8 cellular contexts compared by ENCODE assay signal in the genomic region with DNA sequence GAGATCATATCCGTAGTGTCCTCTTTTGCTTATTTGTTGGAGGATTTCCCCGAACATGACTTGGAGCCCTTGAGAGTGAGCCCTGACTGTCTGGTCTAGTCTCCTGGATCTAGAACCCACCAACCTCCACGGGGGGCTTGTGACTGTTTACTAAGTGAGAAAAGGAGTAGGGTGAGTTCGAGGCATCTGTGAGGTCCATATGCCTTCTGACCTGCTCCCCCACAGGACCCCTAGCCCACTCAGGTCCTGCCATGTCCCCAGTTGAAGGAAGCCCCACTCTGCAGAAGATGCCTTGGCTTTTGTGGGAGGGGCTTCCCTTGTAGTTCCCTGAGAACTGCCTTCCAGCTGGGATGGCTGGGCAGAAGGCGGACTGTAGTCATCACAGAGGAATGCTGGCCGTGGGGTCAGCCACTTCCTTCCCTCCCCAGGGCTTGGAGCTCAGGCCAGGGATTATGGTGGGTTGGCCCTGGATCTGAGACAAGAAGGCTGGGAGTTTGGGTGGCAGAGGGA. TPM values are rescaled to one million over a fixed set of nuclear protein-coding genes. Genes with fewer than 3 reads are reported as not detected.
A peak's percentile ranks its signal among the peaks of the same experiment; 100 is the strongest.
DNase-seq lines count a peak whose midpoint lies in the region; ATAC-seq and TF ChIP-seq lines count a peak whose summit lies in the region.

No MANE protein-coding gene starts in this region.

- H3K36me3 ChIP-seq in adrenal gland (replicated peaks in 1 of 2): no peaks in the 10 kb centered on the region

- 39 to 64% (median 57%) methylated on average over 5 to 6 of the region's 6 CpGs for WGBS in adrenal gland, 4 donors
- WGBS in right cardiac atrium: 34% methylated on average over 6 of the region's 6 CpGs

- H3K27ac ChIP-seq in adrenal gland (peak overlapping the region; percentile 61 to 96 (median 92)), right cardiac atrium (ENCODE audit: low read length) (peak overlapping the region; percentile 98)

- no peak for TF ChIP-seq POLR2A in adrenal gland (IDR thresholded peaks at IDR 0.05)

- H3K27me3 ChIP-seq in adrenal gland (no peaks in the 10 kb centered on the region), right cardiac atrium (ENCODE audit: control insufficient read depth, insufficient read depth) (no peaks in the 10 kb centered on the region)

- peaks cover 11 to 34% of the 10 kb centered on the region in 2 donors for H3K4me1 ChIP-seq in adrenal gland (replicated peaks in 1 of 2)
- peaks cover 7% of the 10 kb centered on the region for H3K4me1 ChIP-seq in right cardiac atrium (ENCODE audit: control insufficient read depth, insufficient read depth, low read length)

- ATAC-seq in right cardiac atrium (peak; percentile 56 to 68), GM21423 (IDR thresholded peaks at IDR 0.05; ENCODE audit: unreplicated experiment) (no peak)

- H3K4me3 ChIP-seq in AG10803 (ENCODE audit: low read length) (peak overlapping the region; percentile 76), adrenal gland (peak overlapping the region in 1 of 4 donors; percentile 70), right cardiac atrium (ENCODE audit: low read length) (peak overlapping the region; percentile 68), retinal pigment epithelial cell (ENCODE audit: low read length) (peak overlapping the region; percentile 68)

- H3K9me3 ChIP-seq in adrenal gland (replicated peaks in 1 of 3) (no peaks in the 10 kb centered on the region), right cardiac atrium (ENCODE audit: control insufficient read depth, low read length) (no peaks in the 10 kb centered on the region)

- DNase-seq in AG10803 (ENCODE audit: low read depth) (peak; percentile 94), HT-29 (ENCODE audit: low spot score) (peak; percentile 89), adrenal gland (peak in 6 of 7 donors; percentile 55 to 86 (median 76)), right cardiac atrium (peak; percentile 87 to 91 (median 90)), retinal pigment epithelial cell (ENCODE audit: low read depth) (peak; percentile 90), putamen (ENCODE audit: low spot score) (no peak), NCI-H187 treated with DMSO at 0.1 percent for 48 hours (lab: John Stamatoyannopoulos, UW) (no peak)

- no peak for TF ChIP-seq CTCF in AG10803 (conservative IDR thresholded peaks at IDR 0.05; ENCODE audit: low read length)
- no peak for TF ChIP-seq CTCF in adrenal gland (IDR thresholded peaks at IDR 0.05)
- TF ChIP-seq CTCF in retinal pigment epithelial cell (conservative IDR thresholded peaks at IDR 0.05; ENCODE audit: low read depth, low read length): no peak

- intact Hi-C loops in adrenal gland (cut with DNase I) (loop anchor here in 1 of 2 donors (10.0 kb wide), 1 partner anchor 223 kb away; no protein-coding TSS in a partner anchor), right cardiac atrium (cut with DNase I) (loop anchor here in 3 of 4 donors (2.0 to 10.0 kb wide), 3 partner anchors 81 to 313 kb away; no protein-coding TSS in a partner anchor)

RNA-seq across cellular contexts. Expression of a gene that starts 7.0 kb away (rescaled TPM):
- total RNA-seq in HT-29 (2014; rRNA removed; shearing (Covaris generic)): 52.0 and 58.7 TPM in 2 replicates
- total RNA-seq in adrenal gland (100 to 1,000 TPM in 1 of 8 donors, 10 to 100 TPM in 7; 12.0 to 116 (median 25.5) TPM), right cardiac atrium (10 to 100 TPM in 3 of 4 donors, 1 to 10 TPM in 1; 9.4 to 17.9 (median 13.8) TPM)
- polyA plus RNA-seq in adrenal gland (10 to 100 TPM in 2 of 3 donors, 1 to 10 TPM in 1; 9.0 to 20.0 (median 10.7) TPM), right cardiac atrium (11.7 TPM)

RNA-seq across cellular contexts. Expression of a gene that starts 45.8 kb away (rescaled TPM):
- not detected in 2 replicates for total RNA-seq in HT-29 (2014; rRNA removed; shearing (Covaris generic))
- not detected for total RNA-seq in adrenal gland
- not detected for polyA plus RNA-seq in adrenal gland
- not detected for total RNA-seq in right cardiac atrium
- not detected for polyA plus RNA-seq in right cardiac atrium

RNA-seq across cellular contexts. Expression of a gene that starts 59.2 kb away (rescaled TPM):
- total RNA-seq in HT-29 (2014; rRNA removed; shearing (Covaris generic)): 8.6 and 11.3 TPM in 2 replicates
- 10 to 100 TPM; 18.7 to 41.6 (median 28.7) TPM for total RNA-seq in adrenal gland
- polyA plus RNA-seq in adrenal gland: 10 to 100 TPM in 1 of 3 donors, 1 to 10 TPM in 2; 5.4 to 39.6 (median 9.0) TPM
- 10 to 100 TPM; 22.7 to 32.0 (median 29.8) TPM for total RNA-seq in right cardiac atrium
- 8.0 TPM for polyA plus RNA-seq in right cardiac atrium

Comparison
In these comparisons a context has a peak if more than half of its experiments do, and no peak if none do; other contexts are left out.
1. DNase-seq: peak in AG10803 (single experiment), HT-29 (single experiment), adrenal gland (6 of 7), right cardiac atrium (3 of 3) and retinal pigment epithelial cell (single experiment); none in putamen (single experiment) and NCI-H187 treated with DMSO at 0.1 percent for 48 hours (single experiment).